ENCODE assay signal across 1 cellular context in the genomic region with DNA sequence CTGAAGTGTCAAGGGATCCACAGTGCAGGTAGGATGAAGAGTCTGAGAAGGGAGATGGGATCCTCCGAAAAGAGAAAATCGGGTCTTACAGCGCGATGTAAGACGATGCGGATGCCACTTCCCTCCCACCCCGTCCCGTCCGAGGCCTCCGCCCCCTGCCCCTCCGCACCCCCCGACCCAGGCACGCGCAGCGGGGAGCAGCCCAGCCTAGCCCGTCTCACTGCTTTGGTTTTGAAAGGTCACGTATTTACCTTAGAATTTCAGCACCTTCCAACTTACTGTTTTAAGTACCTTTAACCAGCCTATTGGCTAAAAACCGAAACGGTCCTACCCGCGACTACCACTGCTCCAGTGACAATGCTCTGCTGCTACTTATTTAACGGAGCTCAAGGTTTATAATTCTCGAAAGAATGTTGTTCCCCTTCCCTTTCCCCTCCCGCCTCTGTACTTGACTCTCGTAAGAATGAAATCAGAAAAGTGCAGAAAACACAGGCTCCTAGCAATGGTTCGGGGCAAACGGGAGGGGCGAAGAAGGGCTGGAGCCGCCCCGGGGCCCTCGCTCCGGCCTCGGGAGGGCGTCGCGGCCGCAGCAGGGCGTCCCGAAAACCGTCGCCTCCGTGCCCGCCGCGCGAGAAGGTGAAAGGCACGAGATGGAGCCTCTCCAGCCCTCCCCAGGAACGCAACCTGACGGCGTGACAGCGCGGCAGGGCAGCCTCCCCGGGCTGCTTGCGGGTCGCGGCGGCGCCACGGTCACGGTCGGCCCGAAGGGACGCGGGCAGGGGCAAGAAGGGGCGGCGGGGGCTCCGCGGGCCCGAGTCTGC.
A peak's percentile ranks its signal among the peaks of the same experiment; 100 is the strongest.
TF ChIP-seq lines count a peak whose summit lies in the region.

No MANE protein-coding gene starts in this region.

TF ChIP-seq in HepG2, 621 proteins besides CTCF, POLR2A, EP300 and RAD21 (continues in another document):
- TF ChIP-seq PCBP1 (IDR thresholded peaks at IDR 0.05; ENCODE audit: borderline replicate concordance, low read depth, low read length) (no peak), ZNF550 (CRISPR knock-in tag; IDR thresholded peaks at IDR 0.05; ENCODE audit: borderline replicate concordance) (no peak), CREM (IDR thresholded peaks at IDR 0.05) (no peak), CREM (CRISPR knock-in tag; IDR thresholded peaks at IDR 0.05) (no peak), ZNF501 (CRISPR knock-in tag; IDR thresholded peaks at IDR 0.05) (no peak), ZNF773 (CRISPR knock-in tag; IDR thresholded peaks at IDR 0.05; ENCODE audit: borderline replicate concordance) (no peak), ERF (CRISPR knock-in tag; IDR thresholded peaks at IDR 0.05) (no peak), RAD51 (IDR thresholded peaks at IDR 0.05; ENCODE audit: borderline replicate concordance) (no peak), SMYD3 (CRISPR knock-in tag; IDR thresholded peaks at IDR 0.05) (no peak), ZNF354B (CRISPR knock-in tag; IDR thresholded peaks at IDR 0.05) (no peak; the same call in 1 of the 2 replicates), DPF2 (CRISPR knock-in tag; IDR thresholded peaks at IDR 0.05; ENCODE audit: borderline replicate concordance, low read depth) (no peak), ZNF75D (CRISPR knock-in tag; IDR thresholded peaks at IDR 0.05; ENCODE audit: borderline replicate concordance) (no peak), ZNF530 (CRISPR knock-in tag; IDR thresholded peaks at IDR 0.05; ENCODE audit: low read depth) (no peak), ZNF207 (IDR thresholded peaks at IDR 0.05; ENCODE audit: borderline replicate concordance) (no peak), SP1 (IDR thresholded peaks at IDR 0.05) (no peak), SP1 (CRISPR knock-in tag; IDR thresholded peaks at IDR 0.05) (no peak), ZNF292 (CRISPR knock-in tag; IDR thresholded peaks at IDR 0.05; ENCODE audit: borderline replicate concordance, low read depth) (no peak), SKI (IDR thresholded peaks at IDR 0.05; ENCODE audit: partially characterized antibody) (no peak), ZNF230 (CRISPR knock-in tag; IDR thresholded peaks at IDR 0.05) (no peak), FOXM1 (CRISPR knock-in tag; IDR thresholded peaks at IDR 0.05) (no peak), MTA1 (CRISPR knock-in tag; IDR thresholded peaks at IDR 0.05; ENCODE audit: borderline replicate concordance) (peak; percentile 58; the same call in 1 of the 2 replicates), PAX8 (CRISPR knock-in tag; IDR thresholded peaks at IDR 0.05; ENCODE audit: borderline replicate concordance) (no peak), ZNF792 (CRISPR knock-in tag; IDR thresholded peaks at IDR 0.05) (no peak), ZNF333 (CRISPR knock-in tag; IDR thresholded peaks at IDR 0.05; ENCODE audit: borderline replicate concordance) (no peak), ZNF138 (CRISPR knock-in tag; IDR thresholded peaks at IDR 0.05; ENCODE audit: low read depth) (no peak), ZMAT3 (CRISPR knock-in tag; conservative IDR thresholded peaks at IDR 0.05) (peak; percentile 20; the same call in 1 of the 2 replicates), ZC3H13 (CRISPR knock-in tag; IDR thresholded peaks at IDR 0.05) (peak; percentile 22; the same call in 1 of the 2 replicates), FOXC1 (CRISPR knock-in tag; IDR thresholded peaks at IDR 0.05; ENCODE audit: borderline replicate concordance) (no peak), ZNF709 (CRISPR knock-in tag; IDR thresholded peaks at IDR 0.05) (peak; percentile 38; the same call in 1 of the 2 replicates), ZSCAN25 (CRISPR knock-in tag; IDR thresholded peaks at IDR 0.05) (no peak; the same call in 1 of the 2 replicates), ZNF564 (CRISPR knock-in tag; IDR thresholded peaks at IDR 0.05) (no peak), NFIB (CRISPR knock-in tag; IDR thresholded peaks at IDR 0.05; ENCODE audit: borderline replicate concordance) (no peak), KAT7 (CRISPR knock-in tag; IDR thresholded peaks at IDR 0.05; ENCODE audit: borderline replicate concordance) (no peak), PHF21A (CRISPR knock-in tag; IDR thresholded peaks at IDR 0.05) (no peak), NFRKB (IDR thresholded peaks at IDR 0.05) (no peak), ZNF430 (CRISPR knock-in tag; IDR thresholded peaks at IDR 0.05) (no peak), RFXANK (CRISPR knock-in tag; IDR thresholded peaks at IDR 0.05) (no peak), MYNN (CRISPR knock-in tag; IDR thresholded peaks at IDR 0.05; ENCODE audit: low read depth) (no peak), ZNF589 (CRISPR knock-in tag; conservative IDR thresholded peaks at IDR 0.05) (no peak), AGO1 (IDR thresholded peaks at IDR 0.05; ENCODE audit: low read depth, low read length, poor library complexity, severe bottlenecking) (no peak), CEBPB (IDR thresholded peaks at IDR 0.05; ENCODE audit: borderline replicate concordance, low read depth, low read length) (no peak), SNRNP70 (IDR thresholded peaks at IDR 0.05; ENCODE audit: low read depth, low read length) (no peak), GTF2F1 (IDR thresholded peaks at IDR 0.05; ENCODE audit: low read length) (no peak), TCF12 (IDR thresholded peaks at IDR 0.05) (no peak), TCF12 (CRISPR knock-in tag; IDR thresholded peaks at IDR 0.05) (no peak)
- TF ChIP-seq, protein P1, sequence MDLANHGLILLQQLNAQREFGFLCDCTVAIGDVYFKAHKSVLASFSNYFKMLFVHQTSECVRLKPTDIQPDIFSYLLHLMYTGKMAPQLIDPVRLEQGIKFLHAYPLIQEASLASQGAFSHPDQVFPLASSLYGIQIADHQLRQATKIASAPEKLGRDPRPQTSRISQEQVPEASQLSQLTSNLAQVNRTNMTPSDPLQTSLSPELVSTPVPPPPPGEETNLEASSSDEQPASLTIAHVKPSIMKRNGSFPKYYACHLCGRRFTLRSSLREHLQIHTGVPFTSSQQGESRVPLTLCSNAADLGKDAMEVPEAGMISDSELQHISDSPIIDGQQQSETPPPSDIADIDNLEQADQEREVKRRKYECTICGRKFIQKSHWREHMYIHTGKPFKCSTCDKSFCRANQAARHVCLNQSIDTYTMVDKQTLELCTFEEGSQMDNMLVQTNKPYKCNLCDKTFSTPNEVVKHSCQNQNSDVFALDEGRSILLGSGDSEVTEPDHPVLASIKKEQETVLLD (CRISPR knock-in tag; IDR thresholded peaks at IDR 0.05; ENCODE audit: low read depth) = 0 out of 2 replicates have a peak, but pooled peaks have one; percentile 5
- TF ChIP-seq, protein P2, sequence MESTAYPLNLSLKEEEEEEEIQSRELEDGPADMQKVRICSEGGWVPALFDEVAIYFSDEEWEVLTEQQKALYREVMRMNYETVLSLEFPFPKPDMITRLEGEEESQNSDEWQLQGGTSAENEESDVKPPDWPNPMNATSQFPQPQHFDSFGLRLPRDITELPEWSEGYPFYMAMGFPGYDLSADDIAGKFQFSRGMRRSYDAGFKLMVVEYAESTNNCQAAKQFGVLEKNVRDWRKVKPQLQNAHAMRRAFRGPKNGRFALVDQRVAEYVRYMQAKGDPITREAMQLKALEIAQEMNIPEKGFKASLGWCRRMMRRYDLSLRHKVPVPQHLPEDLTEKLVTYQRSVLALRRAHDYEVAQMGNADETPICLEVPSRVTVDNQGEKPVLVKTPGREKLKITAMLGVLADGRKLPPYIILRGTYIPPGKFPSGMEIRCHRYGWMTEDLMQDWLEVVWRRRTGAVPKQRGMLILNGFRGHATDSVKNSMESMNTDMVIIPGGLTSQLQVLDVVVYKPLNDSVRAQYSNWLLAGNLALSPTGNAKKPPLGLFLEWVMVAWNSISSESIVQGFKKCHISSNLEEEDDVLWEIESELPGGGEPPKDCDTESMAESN (CRISPR knock-in tag; conservative IDR thresholded peaks at IDR 0.05) = peak; percentile 74
- TF ChIP-seq, protein P3, sequence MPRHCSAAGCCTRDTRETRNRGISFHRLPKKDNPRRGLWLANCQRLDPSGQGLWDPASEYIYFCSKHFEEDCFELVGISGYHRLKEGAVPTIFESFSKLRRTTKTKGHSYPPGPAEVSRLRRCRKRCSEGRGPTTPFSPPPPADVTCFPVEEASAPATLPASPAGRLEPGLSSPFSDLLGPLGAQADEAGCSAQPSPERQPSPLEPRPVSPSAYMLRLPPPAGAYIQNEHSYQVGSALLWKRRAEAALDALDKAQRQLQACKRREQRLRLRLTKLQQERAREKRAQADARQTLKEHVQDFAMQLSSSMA (CRISPR knock-in tag; IDR thresholded peaks at IDR 0.05) = peak; percentile 58; the same call in 1 of the 2 replicates
- TF ChIP-seq, protein P4, sequence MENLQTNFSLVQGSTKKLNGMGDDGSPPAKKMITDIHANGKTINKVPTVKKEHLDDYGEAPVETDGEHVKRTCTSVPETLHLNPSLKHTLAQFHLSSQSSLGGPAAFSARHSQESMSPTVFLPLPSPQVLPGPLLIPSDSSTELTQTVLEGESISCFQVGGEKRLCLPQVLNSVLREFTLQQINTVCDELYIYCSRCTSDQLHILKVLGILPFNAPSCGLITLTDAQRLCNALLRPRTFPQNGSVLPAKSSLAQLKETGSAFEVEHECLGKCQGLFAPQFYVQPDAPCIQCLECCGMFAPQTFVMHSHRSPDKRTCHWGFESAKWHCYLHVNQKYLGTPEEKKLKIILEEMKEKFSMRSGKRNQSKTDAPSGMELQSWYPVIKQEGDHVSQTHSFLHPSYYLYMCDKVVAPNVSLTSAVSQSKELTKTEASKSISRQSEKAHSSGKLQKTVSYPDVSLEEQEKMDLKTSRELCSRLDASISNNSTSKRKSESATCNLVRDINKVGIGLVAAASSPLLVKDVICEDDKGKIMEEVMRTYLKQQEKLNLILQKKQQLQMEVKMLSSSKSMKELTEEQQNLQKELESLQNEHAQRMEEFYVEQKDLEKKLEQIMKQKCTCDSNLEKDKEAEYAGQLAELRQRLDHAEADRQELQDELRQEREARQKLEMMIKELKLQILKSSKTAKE (CRISPR knock-in tag; IDR thresholded peaks at IDR 0.05; ENCODE audit: borderline replicate concordance) = no peak
- TF ChIP-seq, protein P5, sequence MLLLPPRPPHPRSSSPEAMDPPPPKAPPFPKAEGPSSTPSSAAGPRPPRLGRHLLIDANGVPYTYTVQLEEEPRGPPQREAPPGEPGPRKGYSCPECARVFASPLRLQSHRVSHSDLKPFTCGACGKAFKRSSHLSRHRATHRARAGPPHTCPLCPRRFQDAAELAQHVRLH (CRISPR knock-in tag; IDR thresholded peaks at IDR 0.05; ENCODE audit: borderline replicate concordance, low read depth) = no peak
- TF ChIP-seq, protein P6, sequence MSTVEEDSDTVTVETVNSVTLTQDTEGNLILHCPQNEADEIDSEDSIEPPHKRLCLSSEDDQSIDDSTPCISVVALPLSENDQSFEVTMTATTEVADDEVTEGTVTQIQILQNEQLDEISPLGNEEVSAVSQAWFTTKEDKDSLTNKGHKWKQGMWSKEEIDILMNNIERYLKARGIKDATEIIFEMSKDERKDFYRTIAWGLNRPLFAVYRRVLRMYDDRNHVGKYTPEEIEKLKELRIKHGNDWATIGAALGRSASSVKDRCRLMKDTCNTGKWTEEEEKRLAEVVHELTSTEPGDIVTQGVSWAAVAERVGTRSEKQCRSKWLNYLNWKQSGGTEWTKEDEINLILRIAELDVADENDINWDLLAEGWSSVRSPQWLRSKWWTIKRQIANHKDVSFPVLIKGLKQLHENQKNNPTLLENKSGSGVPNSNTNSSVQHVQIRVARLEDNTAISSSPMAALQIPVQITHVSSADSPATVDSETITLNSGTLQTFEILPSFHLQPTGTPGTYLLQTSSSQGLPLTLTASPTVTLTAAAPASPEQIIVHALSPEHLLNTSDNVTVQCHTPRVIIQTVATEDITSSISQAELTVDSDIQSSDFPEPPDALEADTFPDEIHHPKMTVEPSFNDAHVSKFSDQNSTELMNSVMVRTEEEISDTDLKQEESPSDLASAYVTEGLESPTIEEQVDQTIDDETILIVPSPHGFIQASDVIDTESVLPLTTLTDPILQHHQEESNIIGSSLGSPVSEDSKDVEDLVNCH (CRISPR knock-in tag; IDR thresholded peaks at IDR 0.05) = no peak
- TF ChIP-seq, protein P7, sequence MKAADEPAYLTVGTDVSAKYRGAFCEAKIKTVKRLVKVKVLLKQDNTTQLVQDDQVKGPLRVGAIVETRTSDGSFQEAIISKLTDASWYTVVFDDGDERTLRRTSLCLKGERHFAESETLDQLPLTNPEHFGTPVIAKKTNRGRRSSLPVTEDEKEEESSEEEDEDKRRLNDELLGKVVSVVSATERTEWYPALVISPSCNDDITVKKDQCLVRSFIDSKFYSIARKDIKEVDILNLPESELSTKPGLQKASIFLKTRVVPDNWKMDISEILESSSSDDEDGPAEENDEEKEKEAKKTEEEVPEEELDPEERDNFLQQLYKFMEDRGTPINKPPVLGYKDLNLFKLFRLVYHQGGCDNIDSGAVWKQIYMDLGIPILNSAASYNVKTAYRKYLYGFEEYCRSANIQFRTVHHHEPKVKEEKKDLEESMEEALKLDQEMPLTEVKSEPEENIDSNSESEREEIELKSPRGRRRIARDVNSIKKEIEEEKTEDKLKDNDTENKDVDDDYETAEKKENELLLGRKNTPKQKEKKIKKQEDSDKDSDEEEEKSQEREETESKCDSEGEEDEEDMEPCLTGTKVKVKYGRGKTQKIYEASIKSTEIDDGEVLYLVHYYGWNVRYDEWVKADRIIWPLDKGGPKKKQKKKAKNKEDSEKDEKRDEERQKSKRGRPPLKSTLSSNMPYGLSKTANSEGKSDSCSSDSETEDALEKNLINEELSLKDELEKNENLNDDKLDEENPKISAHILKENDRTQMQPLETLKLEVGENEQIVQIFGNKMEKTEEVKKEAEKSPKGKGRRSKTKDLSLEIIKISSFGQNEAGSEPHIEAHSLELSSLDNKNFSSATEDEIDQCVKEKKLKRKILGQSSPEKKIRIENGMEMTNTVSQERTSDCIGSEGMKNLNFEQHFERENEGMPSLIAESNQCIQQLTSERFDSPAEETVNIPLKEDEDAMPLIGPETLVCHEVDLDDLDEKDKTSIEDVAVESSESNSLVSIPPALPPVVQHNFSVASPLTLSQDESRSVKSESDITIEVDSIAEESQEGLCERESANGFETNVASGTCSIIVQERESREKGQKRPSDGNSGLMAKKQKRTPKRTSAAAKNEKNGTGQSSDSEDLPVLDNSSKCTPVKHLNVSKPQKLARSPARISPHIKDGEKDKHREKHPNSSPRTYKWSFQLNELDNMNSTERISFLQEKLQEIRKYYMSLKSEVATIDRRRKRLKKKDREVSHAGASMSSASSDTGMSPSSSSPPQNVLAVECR (CRISPR knock-in tag; IDR thresholded peaks at IDR 0.05; ENCODE audit: borderline replicate concordance) = no peak
- TF ChIP-seq, protein P8, sequence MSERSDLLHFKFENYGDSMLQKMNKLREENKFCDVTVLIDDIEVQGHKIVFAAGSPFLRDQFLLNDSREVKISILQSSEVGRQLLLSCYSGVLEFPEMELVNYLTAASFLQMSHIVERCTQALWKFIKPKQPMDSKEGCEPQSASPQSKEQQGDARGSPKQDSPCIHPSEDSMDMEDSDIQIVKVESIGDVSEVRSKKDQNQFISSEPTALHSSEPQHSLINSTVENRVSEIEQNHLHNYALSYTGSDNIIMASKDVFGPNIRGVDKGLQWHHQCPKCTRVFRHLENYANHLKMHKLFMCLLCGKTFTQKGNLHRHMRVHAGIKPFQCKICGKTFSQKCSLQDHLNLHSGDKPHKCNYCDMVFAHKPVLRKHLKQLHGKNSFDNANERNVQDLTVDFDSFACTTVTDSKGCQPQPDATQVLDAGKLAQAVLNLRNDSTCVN (CRISPR knock-in tag; IDR thresholded peaks at IDR 0.05; ENCODE audit: borderline replicate concordance) = no peak
